In genomic region chr9:118650407-118650806, GRCh38 we compare ENCODE assay signal across 21 cellular contexts.
"Had no signal": no experiment of that assay in that cellular context is flagged by ENCODE, and none has a peak within 500 bp of the region (broad histone marks: within the 10 kb centered on the region; RNA-seq: fewer than 3 reads in every experiment).

No MANE protein-coding gene starts in this region.

- H3K36me3 Mint-ChIP-seq: IgD-negative memory B cell had no signal

- H3K4me1 Mint-ChIP-seq: IgD-negative memory B cell had no signal

- H3K4me3 Mint-ChIP-seq: IgD-negative memory B cell had no signal

- H3K36me3 ChIP-seq: MG63 had no signal

- H3K27ac Mint-ChIP-seq: IgD-negative memory B cell had no signal

- H3K27ac ChIP-seq: KMS-11 had no signal

- H3K4me3 ChIP-seq: K562, MG63 had no signal

- H3K9ac ChIP-seq: KMS-11, SK-N-SH had no signal

- H3K27me3 Mint-ChIP-seq: IgD-negative memory B cell had no signal

- H3K27me3 ChIP-seq: MG63 had no signal

- DNase-seq: Kasumi-1, MG63, NCI-H1092, NCI-H1105 treated with DMSO at 0.1 percent for 48 hours, NCI-H1417 treated with DMSO at 0.1 percent for 48 hours, NCI-H146, NCI-H1694 treated with DMSO at 0.1 percent for 48 hours, NCI-H1930, NCI-H2081, NCI-H2107, NCI-H2227 treated with DMSO at 0.1 percent for 48 hours, NCI-H524, NCI-H526 treated with DMSO at 0.1 percent for 48 hours, NCI-H748 treated with DMSO at 0.1 percent for 48 hours, RPMI8226, SHP77, SK-N-SH, SW 1271 had no signal

- H3K9me2 ChIP-seq: SK-N-SH had no signal

- H3K4me2 ChIP-seq: KMS-11, SK-N-SH had no signal

- H3K9me3 ChIP-seq: SK-N-SH had no signal

- ATAC-seq: K562 had no signal
